Comparison of ENCODE assay signal across 21 cellular contexts in the genomic region with DNA sequence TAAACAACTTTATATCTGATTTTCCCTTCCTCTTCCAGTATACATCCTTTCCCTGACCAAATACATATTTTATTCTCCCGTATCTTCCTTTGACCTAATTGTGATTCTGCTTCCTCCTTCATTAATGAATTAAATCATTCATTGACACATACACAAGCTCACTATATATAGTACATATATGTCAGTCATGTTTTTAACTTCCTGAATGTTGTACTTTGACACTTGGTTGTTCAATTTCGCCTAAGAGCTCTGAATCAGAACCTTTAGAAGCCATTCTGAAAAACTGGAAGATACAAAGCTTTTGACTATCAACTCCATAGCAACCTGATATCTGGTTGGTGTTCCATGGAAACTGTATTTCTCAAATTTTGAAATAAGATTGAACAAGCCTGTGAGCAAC. TPM values are rescaled to one million over a fixed set of nuclear protein-coding genes. Genes with fewer than 3 reads are reported as not detected.
DNase-seq lines count a peak whose midpoint lies in the region; TF ChIP-seq lines count a peak whose summit lies in the region.
"Had no signal": no experiment of that assay in that cellular context is flagged by ENCODE, and none has a peak within 500 bp of the region (broad histone marks: within the 10 kb centered on the region; RNA-seq: fewer than 3 reads in every experiment).

No MANE protein-coding gene starts in this region.

- H3K27ac Mint-ChIP-seq in T-helper 2 cell treated with Interferon-gamma antibody and Interleukin-4, amounts not matched to agents 5 μg/mL and 100 μg/mL, for 36 hours = no peak overlapping the region
- peak overlapping the region; percentile 70 for H3K27ac Mint-ChIP-seq in dendritic cell treated with granulocyte-macrophage colony-stimulating factor and Interleukin-4, amounts not matched to agents 40 ng/mL and 50 ng/mL, for 4 days
- no peak overlapping the region for H3K27ac Mint-ChIP-seq in chondrocyte (ENCODE audit: unreplicated experiment)
- H3K27ac Mint-ChIP-seq: CD4-positive, CD25-positive, alpha-beta regulatory T cell had no signal

- DNase-seq in T-helper 2 cell treated with Interferon-gamma antibody and Interleukin-4, amounts not matched to agents 5 μg/mL and 100 μg/mL, for 36 hours (ENCODE audit: low spot score) = no peak
- DNase-seq in T-helper 2 cell (no peak), HT-29 (ENCODE audit: low spot score) (peak; percentile 52), chondrocyte (ENCODE audit: low spot score) (no peak), GM13976 (ENCODE audit: low spot score) (no peak)
- no peak for DNase-seq in activated effector memory CD4-positive, alpha-beta T cell treated with Interleukin-2 at 50 U/mL for 16 hours
- DNase-seq: CD4-positive, CD25-positive, alpha-beta regulatory T cell; COR-L47; GOT3; HCEC 1CT; KG1; NCI-H1694; NCI-H2081; NCI-H2171; NCI-H345; NCI-H524 treated with DMSO at 0.1 percent for 48 hours; PC-3; RPMI8226; SHP77 treated with DMSO at 0.1 percent for 48 hours; SK-N-SH had no signal

- peak overlapping the region; percentile 8 for H3K4me3 Mint-ChIP-seq in T-helper 2 cell treated with Interferon-gamma antibody and Interleukin-4, amounts not matched to agents 5 μg/mL and 100 μg/mL, for 36 hours
- H3K4me3 Mint-ChIP-seq in dendritic cell treated with granulocyte-macrophage colony-stimulating factor and Interleukin-4, amounts not matched to agents 40 ng/mL and 50 ng/mL, for 4 days = no peak overlapping the region
- no peak overlapping the region for H3K4me3 Mint-ChIP-seq in chondrocyte (ENCODE audit: unreplicated experiment)

- H3K27me3 Mint-ChIP-seq in T-helper 2 cell treated with Interferon-gamma antibody and Interleukin-4, amounts not matched to agents 5 μg/mL and 100 μg/mL, for 36 hours (ENCODE audit: low read depth) = peaks cover 24% of the 10 kb centered on the region
- H3K27me3 Mint-ChIP-seq in dendritic cell treated with granulocyte-macrophage colony-stimulating factor and Interleukin-4, amounts not matched to agents 40 ng/mL and 50 ng/mL, for 4 days = peaks cover 2% of the 10 kb centered on the region
- H3K27me3 Mint-ChIP-seq in chondrocyte (ENCODE audit: low read depth) = no peaks in the 10 kb centered on the region

- no peaks in the 10 kb centered on the region for H3K9me3 Mint-ChIP-seq in T-helper 2 cell treated with Interferon-gamma antibody and Interleukin-4, amounts not matched to agents 5 μg/mL and 100 μg/mL, for 36 hours
- H3K9me3 Mint-ChIP-seq in dendritic cell treated with granulocyte-macrophage colony-stimulating factor and Interleukin-4, amounts not matched to agents 40 ng/mL and 50 ng/mL, for 4 days = no peaks in the 10 kb centered on the region
- H3K9me3 Mint-ChIP-seq in chondrocyte (ENCODE audit: low read depth) = no peaks in the 10 kb centered on the region
- H3K9me3 Mint-ChIP-seq: CD4-positive, CD25-positive, alpha-beta regulatory T cell had no signal

- peaks cover 4% of the 10 kb centered on the region for H3K36me3 Mint-ChIP-seq in T-helper 2 cell treated with Interferon-gamma antibody and Interleukin-4, amounts not matched to agents 5 μg/mL and 100 μg/mL, for 36 hours (ENCODE audit: low read depth)
- H3K36me3 Mint-ChIP-seq in dendritic cell treated with granulocyte-macrophage colony-stimulating factor and Interleukin-4, amounts not matched to agents 40 ng/mL and 50 ng/mL, for 4 days (ENCODE audit: low read depth) = peaks cover 11% of the 10 kb centered on the region
- H3K36me3 Mint-ChIP-seq in chondrocyte (ENCODE audit: low read depth) = no peaks in the 10 kb centered on the region
- H3K36me3 Mint-ChIP-seq: CD4-positive, CD25-positive, alpha-beta regulatory T cell had no signal

- H3K4me1 Mint-ChIP-seq in T-helper 2 cell treated with Interferon-gamma antibody and Interleukin-4, amounts not matched to agents 5 μg/mL and 100 μg/mL, for 36 hours (ENCODE audit: low read depth) = peaks cover 28% of the 10 kb centered on the region
- peaks cover 29% of the 10 kb centered on the region for H3K4me1 Mint-ChIP-seq in dendritic cell treated with granulocyte-macrophage colony-stimulating factor and Interleukin-4, amounts not matched to agents 40 ng/mL and 50 ng/mL, for 4 days (ENCODE audit: low read depth)
- peaks cover 3% of the 10 kb centered on the region for H3K4me1 Mint-ChIP-seq in chondrocyte (ENCODE audit: low read depth)

- in situ Hi-C loops in GM13976 (cut with MboI; ENCODE audit: low sequenced_read_pairs, unreplicated experiment) = loop anchor here (10.0 kb wide), 1 partner anchor 135 kb away; a partner anchor contains a TSS

- intact Hi-C loops in dendritic cell treated with granulocyte-macrophage colony-stimulating factor and Interleukin-4, amounts not matched to agents 40 ng/mL and 50 ng/mL, for 4 days (cut with micrococcal nuclease) = loop anchor here (5.0 kb wide), 1 partner anchor 112 kb away; no protein-coding TSS in a partner anchor

- TF ChIP-seq CTCF in chondrocyte (IDR thresholded peaks at IDR 0.05) (no peak), GM13976 (IDR thresholded peaks at IDR 0.05; ENCODE audit: borderline replicate concordance, control extremely low read depth, extremely low read depth, insufficient read depth, missing control alignments) (no peak)

RNA-seq across cellular contexts. Expression of gene HFE, which starts 27.3 kb away (rescaled TPM):
- 7.3 and 8.7 TPM in 2 replicates for total RNA-seq in HT-29 (2014; rRNA removed; shearing (Covaris generic))
- total RNA-seq in chondrocyte = 6.1 to 7.5 TPM (median 6.4 TPM) in 3 replicates
- total RNA-seq: PC-3 had no signal
